In the genomic region with DNA sequence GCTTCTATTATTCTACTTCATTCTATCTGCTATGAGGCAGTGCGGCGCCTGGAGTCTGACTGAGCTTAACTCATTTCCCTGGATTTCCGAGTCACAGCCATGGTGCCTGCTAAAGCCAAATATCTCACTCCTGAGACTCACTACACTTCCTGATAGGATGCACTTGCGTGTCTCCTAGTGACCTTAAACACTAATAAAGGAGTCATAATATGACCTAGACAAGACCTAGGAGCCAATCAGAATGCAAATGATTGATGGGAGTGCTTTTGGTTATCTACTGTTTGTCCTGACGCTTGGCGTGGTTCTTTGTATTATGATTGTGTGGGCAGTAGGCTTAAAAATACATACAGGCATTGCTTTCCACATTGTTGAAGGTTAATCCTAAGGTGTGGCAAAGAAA, we compare ENCODE assay signal across 17 cellular contexts.
DNase-seq lines count a peak whose midpoint lies in the region; ATAC-seq, FAIRE-seq and TF ChIP-seq lines count a peak whose summit lies in the region.
"Had no signal": no experiment of that assay in that cellular context is flagged by ENCODE, and none has a peak within 500 bp of the region (broad histone marks: within the 10 kb centered on the region; RNA-seq: fewer than 3 reads in every experiment).

No MANE protein-coding gene starts in this region.

- no peak for FAIRE-seq in K562 (lab: Jason Lieb, UNC)

- POLR2A ChIA-PET in K562 (lab: Yijun Ruan, JAX), result interaction anchor here (0.7 kb wide), 1 partner anchor 10 kb away, joined by 3 read pairs; no protein-coding TSS in a partner anchor

- H3K27me3 Mint-ChIP-seq in nephron progenitor cell (ENCODE audit: low read depth, poor library complexity), result no peaks in the 10 kb centered on the region
- no peaks in the 10 kb centered on the region for H3K27me3 Mint-ChIP-seq in progenitor cell of endocrine pancreas

- no peak for TF ChIP-seq RAD21 in K562 (CRISPR knock-in tag; conservative IDR thresholded peaks at IDR 0.05 in 1 of 2, IDR thresholded peaks at IDR 0.05 in 1 of 2)

- no peak overlapping the region for H3K27ac ChIP-seq in K562 (ENCODE audit: extremely low read depth, low read depth, low read length)
- H3K27ac ChIP-seq: SJSA1 had no signal

- intact Hi-C loops in K562 (cut with micrococcal nuclease), result no loop called here

- TF ChIP-seq EP300 in K562 (IDR thresholded peaks at IDR 0.05; ENCODE audit: low read length), result no peak

- no peaks in the 10 kb centered on the region; a peak in 1 of 5 replicates for H3K27me3 ChIP-seq in K562 (ENCODE audit: control insufficient read depth in 2 of 2, insufficient read depth in 2 of 2, low read length in 2 of 2)
- H3K27me3 ChIP-seq: BE2C, SJSA1 had no signal

- H3K4me1 Mint-ChIP-seq in nephron progenitor cell (peaks cover 56% of the 10 kb centered on the region), progenitor cell of endocrine pancreas (ENCODE audit: low read depth) (peaks cover 12% of the 10 kb centered on the region)

- TF ChIP-seq CTCF in K562 (IDR thresholded peaks at IDR 0.05 in 2 of 3, conservative IDR thresholded peaks at IDR 0.05 in 1 of 3; ENCODE audit: insufficient read depth in 2 of 3, low read depth in 1 of 3, low read length in 3 of 3), result no peak
- TF ChIP-seq CTCF in nephron progenitor cell (IDR thresholded peaks at IDR 0.05), result no peak
- TF ChIP-seq CTCF in progenitor cell of endocrine pancreas (IDR thresholded peaks at IDR 0.05; ENCODE audit: unreplicated experiment), result no peak

- H3K36me3 Mint-ChIP-seq in nephron progenitor cell (ENCODE audit: low read depth) (no peaks in the 10 kb centered on the region), progenitor cell of endocrine pancreas (ENCODE audit: insufficient read depth) (no peaks in the 10 kb centered on the region)

- H3K27ac Mint-ChIP-seq in nephron progenitor cell (peak overlapping the region; percentile 73), progenitor cell of endocrine pancreas (no peak overlapping the region)
- H3K27ac Mint-ChIP-seq: CD4-positive, alpha-beta T cell had no signal

- no peaks in the 10 kb centered on the region for H3K9me3 ChIP-seq in K562 (replicated peaks; ENCODE audit: control insufficient read depth, insufficient read depth, low read depth, low read length)
- H3K9me3 ChIP-seq: BE2C, SJSA1 had no signal

- no peaks in the 10 kb centered on the region for H3K36me3 ChIP-seq in K562 (ENCODE audit: control insufficient read depth, insufficient read depth, low read length)
- H3K36me3 ChIP-seq: BE2C, SJSA1 had no signal

- CTCF ChIA-PET in K562 (lab: Yijun Ruan, JAX; ENCODE audit: low intra/inter-chr PET ratio), result no interaction called here

- no peak overlapping the region for H3K4me3 Mint-ChIP-seq in nephron progenitor cell
- no peak overlapping the region for H3K4me3 Mint-ChIP-seq in progenitor cell of endocrine pancreas (ENCODE audit: low read depth)
- H3K4me3 Mint-ChIP-seq: CD4-positive, alpha-beta T cell had no signal

- H3K9me1 ChIP-seq in K562 (ENCODE audit: control insufficient read depth, insufficient read depth, low read length), result no peaks in the 10 kb centered on the region

- peak; percentile 16 for DNase-seq in M059J (ENCODE audit: low read depth)
- no peak for DNase-seq in K562 (ENCODE audit: extremely low read depth in 1 of 4, low spot score in 3 of 4)
- peak; percentile 85 for DNase-seq in glomerular endothelial cell (ENCODE audit: extremely low read depth, low read depth, low spot score)
- DNase-seq in nephron progenitor cell, result no peak
- no peak for DNase-seq in SHP77 treated with DMSO at 0.1 percent for 48 hours (lab: John Stamatoyannopoulos, UW)
- no peak for DNase-seq in stimulated activated CD4-positive, alpha-beta T cell treated with anti-CD3 and anti-CD28 coated beads, Interleukin-2, amount 100 ng/mL, for 48 hours
- no peak for DNase-seq in progenitor cell of endocrine pancreas (ENCODE audit: low spot score, unreplicated experiment)
- DNase-seq: BE2C; Calu3; CD4-positive, alpha-beta T cell; H7; IMR-90; Kasumi-1; NCI-H1105 treated with DMSO at 0.1 percent for 48 hours; NCI-H1694 treated with DMSO at 0.1 percent for 48 hours; RPMI8226 had no signal

- H3K4me1 ChIP-seq in K562 (replicated peaks in 1 of 2; ENCODE audit: control insufficient read depth in 2 of 2, insufficient read depth in 2 of 2, low read length in 2 of 2), result peaks cover 0 to 12% of the 10 kb centered on the region in 2 experiments; a peak in 2 of 5 replicates
- H3K4me1 ChIP-seq: BE2C had no signal

- BruUV-seq in K562 (replicated peaks; lab: Mats Ljungman, UMichigan), result no TSS peak

- no peak overlapping the region for H3K4me2 ChIP-seq in K562 (ENCODE audit: insufficient read depth, low read length)

- no peaks in the 10 kb centered on the region for H3K79me2 ChIP-seq in K562 (ENCODE audit: control insufficient read depth, insufficient read depth, low read length)

- no peak overlapping the region for H3K9ac ChIP-seq in K562 (ENCODE audit: insufficient read depth in 1 of 2, low read depth in 2 of 2, low read length in 2 of 2)

- ATAC-seq in K562, result no peak

- no peak overlapping the region for H2AFZ ChIP-seq in K562 (ENCODE audit: low read depth, low read length)

- no peaks in the 10 kb centered on the region for H3K9me3 Mint-ChIP-seq in nephron progenitor cell
- no peaks in the 10 kb centered on the region for H3K9me3 Mint-ChIP-seq in progenitor cell of endocrine pancreas (ENCODE audit: low read depth)
- H3K9me3 Mint-ChIP-seq: CD4-positive, alpha-beta T cell had no signal

- no peak overlapping the region for H3K4me3 ChIP-seq in K562
- H3K4me3 ChIP-seq: SJSA1 had no signal

- 0 out of 2 replicates have a peak, but pooled peaks cover 4% of the 10 kb centered on the region for H4K20me1 ChIP-seq in K562 (replicated peaks; ENCODE audit: control insufficient read depth, insufficient read depth, low read length)

- TF ChIP-seq POLR2A in K562 (conservative IDR thresholded peaks at IDR 0.05), result no peak

- 7% methylated on average over 6 of the region's 6 CpGs for WGBS in K562 (ENCODE audit: insufficient coverage, low coverage, missing lambda C conversion rate)

- in situ Hi-C loops in K562 (cut with MboI), result no loop called here

TF ChIP-seq in K562, 482 proteins besides CTCF, POLR2A, EP300 and RAD21:
- TF ChIP-seq, protein P1, sequence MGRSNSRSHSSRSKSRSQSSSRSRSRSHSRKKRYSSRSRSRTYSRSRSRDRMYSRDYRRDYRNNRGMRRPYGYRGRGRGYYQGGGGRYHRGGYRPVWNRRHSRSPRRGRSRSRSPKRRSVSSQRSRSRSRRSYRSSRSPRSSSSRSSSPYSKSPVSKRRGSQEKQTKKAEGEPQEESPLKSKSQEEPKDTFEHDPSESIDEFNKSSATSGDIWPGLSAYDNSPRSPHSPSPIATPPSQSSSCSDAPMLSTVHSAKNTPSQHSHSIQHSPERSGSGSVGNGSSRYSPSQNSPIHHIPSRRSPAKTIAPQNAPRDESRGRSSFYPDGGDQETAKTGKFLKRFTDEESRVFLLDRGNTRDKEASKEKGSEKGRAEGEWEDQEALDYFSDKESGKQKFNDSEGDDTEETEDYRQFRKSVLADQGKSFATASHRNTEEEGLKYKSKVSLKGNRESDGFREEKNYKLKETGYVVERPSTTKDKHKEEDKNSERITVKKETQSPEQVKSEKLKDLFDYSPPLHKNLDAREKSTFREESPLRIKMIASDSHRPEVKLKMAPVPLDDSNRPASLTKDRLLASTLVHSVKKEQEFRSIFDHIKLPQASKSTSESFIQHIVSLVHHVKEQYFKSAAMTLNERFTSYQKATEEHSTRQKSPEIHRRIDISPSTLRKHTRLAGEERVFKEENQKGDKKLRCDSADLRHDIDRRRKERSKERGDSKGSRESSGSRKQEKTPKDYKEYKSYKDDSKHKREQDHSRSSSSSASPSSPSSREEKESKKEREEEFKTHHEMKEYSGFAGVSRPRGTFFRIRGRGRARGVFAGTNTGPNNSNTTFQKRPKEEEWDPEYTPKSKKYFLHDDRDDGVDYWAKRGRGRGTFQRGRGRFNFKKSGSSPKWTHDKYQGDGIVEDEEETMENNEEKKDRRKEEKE (IDR thresholded peaks at IDR 0.05; ENCODE audit: borderline replicate concordance in 1 of 2, control insufficient read depth in 1 of 2, low read depth in 2 of 2, low read length in 1 of 2), result no peak
- TF ChIP-seq ZBTB17 (CRISPR knock-in tag; IDR thresholded peaks at IDR 0.05), result peak; percentile 58
- TF ChIP-seq HMG20A (CRISPR knock-in tag; conservative IDR thresholded peaks at IDR 0.05), result no peak
- TF ChIP-seq, protein P2, sequence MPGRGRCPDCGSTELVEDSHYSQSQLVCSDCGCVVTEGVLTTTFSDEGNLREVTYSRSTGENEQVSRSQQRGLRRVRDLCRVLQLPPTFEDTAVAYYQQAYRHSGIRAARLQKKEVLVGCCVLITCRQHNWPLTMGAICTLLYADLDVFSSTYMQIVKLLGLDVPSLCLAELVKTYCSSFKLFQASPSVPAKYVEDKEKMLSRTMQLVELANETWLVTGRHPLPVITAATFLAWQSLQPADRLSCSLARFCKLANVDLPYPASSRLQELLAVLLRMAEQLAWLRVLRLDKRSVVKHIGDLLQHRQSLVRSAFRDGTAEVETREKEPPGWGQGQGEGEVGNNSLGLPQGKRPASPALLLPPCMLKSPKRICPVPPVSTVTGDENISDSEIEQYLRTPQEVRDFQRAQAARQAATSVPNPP (IDR thresholded peaks at IDR 0.05; ENCODE audit: borderline replicate concordance, insufficient read depth, insufficient read length), result no peak
- no peak for TF ChIP-seq HMGN3 (IDR thresholded peaks at IDR 0.05; ENCODE audit: borderline replicate concordance, extremely low read depth, insufficient read length, low read depth, low read length)
- TF ChIP-seq ELF4 (CRISPR knock-in tag; IDR thresholded peaks at IDR 0.05), result no peak
- TF ChIP-seq, protein P3, sequence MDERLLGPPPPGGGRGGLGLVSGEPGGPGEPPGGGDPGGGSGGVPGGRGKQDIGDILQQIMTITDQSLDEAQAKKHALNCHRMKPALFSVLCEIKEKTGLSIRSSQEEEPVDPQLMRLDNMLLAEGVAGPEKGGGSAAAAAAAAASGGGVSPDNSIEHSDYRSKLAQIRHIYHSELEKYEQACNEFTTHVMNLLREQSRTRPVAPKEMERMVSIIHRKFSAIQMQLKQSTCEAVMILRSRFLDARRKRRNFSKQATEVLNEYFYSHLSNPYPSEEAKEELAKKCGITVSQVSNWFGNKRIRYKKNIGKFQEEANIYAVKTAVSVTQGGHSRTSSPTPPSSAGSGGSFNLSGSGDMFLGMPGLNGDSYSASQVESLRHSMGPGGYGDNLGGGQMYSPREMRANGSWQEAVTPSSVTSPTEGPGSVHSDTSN (CRISPR knock-in tag; IDR thresholded peaks at IDR 0.05; ENCODE audit: low read depth), result no peak
- TF ChIP-seq, protein P3 (tag; conservative IDR thresholded peaks at IDR 0.05; ENCODE audit: low read depth), result 0 out of 2 replicates have a peak, but pooled peaks have one; percentile 27
TF ChIP-seq in K562: peak in this region for 2.

Comparison
In these comparisons a context has a peak if more than half of its experiments do, and no peak if none do; other contexts are left out.
1. DNase-seq: peak in M059J (single experiment) and glomerular endothelial cell (single experiment); none in K562 (0 of 4), nephron progenitor cell (single experiment), SHP77 treated with DMSO at 0.1 percent for 48 hours (single experiment), stimulated activated CD4-positive, alpha-beta T cell treated with anti-CD3 and anti-CD28 coated beads, Interleukin-2, amount 100 ng/mL, for 48 hours (0 of 2) and progenitor cell of endocrine pancreas (single experiment).